In the genomic region with DNA sequence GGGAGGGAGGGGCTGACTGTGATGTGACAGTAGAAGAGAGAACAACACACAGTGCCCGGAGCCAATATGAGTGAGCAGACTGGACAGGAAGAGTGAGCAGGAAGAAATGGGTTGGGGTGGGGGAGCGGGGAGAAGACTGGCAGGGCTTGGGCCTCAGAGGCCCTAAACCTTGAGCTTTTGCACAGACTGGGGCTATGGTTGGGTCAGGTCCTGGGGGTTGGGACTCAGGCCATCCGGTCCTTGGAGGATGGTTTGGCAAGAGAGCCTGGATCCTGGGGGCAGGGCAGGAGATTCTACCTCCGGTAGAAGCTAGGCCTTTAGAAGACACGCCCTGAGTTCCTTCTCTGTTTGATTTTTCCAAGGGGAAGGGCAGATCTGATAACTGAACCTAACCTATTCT, we compare ENCODE assay signal across 8 cellular contexts.
DNase-seq lines count a peak whose midpoint lies in the region; ATAC-seq and TF ChIP-seq lines count a peak whose summit lies in the region.

No MANE protein-coding gene starts in this region.

- peak overlapping the region; percentile 90; the same call in 1 of the 2 replicates for H2AFZ ChIP-seq in DND-41 (ENCODE audit: low read depth, low read length)

- H3K36me3 ChIP-seq in DND-41 (ENCODE audit: insufficient read depth, low read length) (peaks cover 23% of the 10 kb centered on the region), endocrine pancreas (ENCODE audit: control insufficient read depth, insufficient read depth, low read length) (no peaks in the 10 kb centered on the region), neutrophil (peaks cover 29% of the 10 kb centered on the region)

- H3K4me2 ChIP-seq in DND-41 (ENCODE audit: insufficient read depth, low read length): peak overlapping the region; percentile 92

- no peaks in the 10 kb centered on the region for H3K9me3 ChIP-seq in DND-41 (ENCODE audit: insufficient read depth, low read length, severe bottlenecking)
- H3K9me3 ChIP-seq in endocrine pancreas (ENCODE audit: control insufficient read depth, low read length): no peaks in the 10 kb centered on the region
- no peaks in the 10 kb centered on the region for H3K9me3 ChIP-seq in neutrophil

- peak overlapping the region; percentile 89 for H3K4me3 ChIP-seq in DND-41 (ENCODE audit: low read depth in 1 of 2, low read length in 2 of 2)
- peak overlapping the region; percentile 35 for H3K4me3 ChIP-seq in endocrine pancreas (ENCODE audit: control insufficient read depth, insufficient read depth, low read length)
- peak overlapping the region; percentile 84 to 98 for H3K4me3 ChIP-seq in neutrophil (ENCODE audit: low read depth in 1 of 2, low read length in 1 of 2)

- H3K9ac ChIP-seq in DND-41 (ENCODE audit: low read depth, low read length) (peak overlapping the region; percentile 95), endocrine pancreas (ENCODE audit: control insufficient read depth, insufficient read depth, low read length) (peak overlapping the region; percentile 65)

- no peaks in the 10 kb centered on the region for H4K20me1 ChIP-seq in DND-41 (ENCODE audit: insufficient read depth, low read length)

- ATAC-seq in DND-41 (ENCODE audit: insufficient read depth, low read depth) (no peak), GM21526 (IDR thresholded peaks at IDR 0.05; ENCODE audit: low FRiP score, unreplicated experiment) (no peak), HG03280 (IDR thresholded peaks at IDR 0.05; ENCODE audit: unreplicated experiment) (no peak)

- peaks cover 34% of the 10 kb centered on the region for H3K79me2 ChIP-seq in DND-41 (ENCODE audit: insufficient read depth, low read length)

- peak overlapping the region; percentile 75 for H3K27ac ChIP-seq in DND-41 (ENCODE audit: low read length)
- H3K27ac ChIP-seq in neutrophil: peak overlapping the region; percentile 92

- TF ChIP-seq CTCF in DND-41 (IDR thresholded peaks at IDR 0.05; ENCODE audit: borderline replicate concordance, extremely low read depth, low read length, poor library complexity, severe bottlenecking) (no peak), neutrophil (IDR thresholded peaks at IDR 0.05) (no peak)

- H3K4me1 ChIP-seq in DND-41 (ENCODE audit: insufficient read depth, low read length) (peaks cover 40% of the 10 kb centered on the region), endocrine pancreas (ENCODE audit: control insufficient read depth, insufficient read depth, low read length) (no peaks in the 10 kb centered on the region), neutrophil (ENCODE audit: control insufficient read depth in 1 of 2, insufficient read depth in 1 of 2, low read depth in 1 of 2, low read length in 1 of 2) (peaks cover 26 to 28% of the 10 kb centered on the region in 2 experiments)

- DNase-seq in DND-41 (peak; percentile 43), OCI-M1 (lab: John Stamatoyannopoulos, UW) (peak; percentile 67), DMS 273 (lab: John Stamatoyannopoulos, UW; ENCODE audit: unreplicated experiment) (no peak)
- DNase-seq in stimulated activated CD8-positive, alpha-beta memory T cell treated with anti-CD3 and anti-CD28 coated beads, Interleukin-4, amount 100 ng/mL, for 48 hours: no peak

- no peaks in the 10 kb centered on the region for H3K27me3 ChIP-seq in DND-41 (ENCODE audit: insufficient read depth, low read length, poor library complexity)
- no peaks in the 10 kb centered on the region for H3K27me3 ChIP-seq in endocrine pancreas (ENCODE audit: control insufficient read depth, insufficient read depth, low read length)
- no peaks in the 10 kb centered on the region for H3K27me3 ChIP-seq in neutrophil

Comparison
In these comparisons a context has a peak if more than half of its experiments do, and no peak if none do; other contexts are left out.
1. DNase-seq: peak in DND-41 (single experiment) and OCI-M1 (single experiment); none in DMS 273 (single experiment) and stimulated activated CD8-positive, alpha-beta memory T cell treated with anti-CD3 and anti-CD28 coated beads, Interleukin-4, amount 100 ng/mL, for 48 hours (single experiment).
2. H3K4me3 ChIP-seq: peak in every context shown above with its lines; median percentile 91 in neutrophil; 89 in DND-41; 35 in endocrine pancreas.